8 cellular contexts compared by ENCODE assay signal in the genomic region with DNA sequence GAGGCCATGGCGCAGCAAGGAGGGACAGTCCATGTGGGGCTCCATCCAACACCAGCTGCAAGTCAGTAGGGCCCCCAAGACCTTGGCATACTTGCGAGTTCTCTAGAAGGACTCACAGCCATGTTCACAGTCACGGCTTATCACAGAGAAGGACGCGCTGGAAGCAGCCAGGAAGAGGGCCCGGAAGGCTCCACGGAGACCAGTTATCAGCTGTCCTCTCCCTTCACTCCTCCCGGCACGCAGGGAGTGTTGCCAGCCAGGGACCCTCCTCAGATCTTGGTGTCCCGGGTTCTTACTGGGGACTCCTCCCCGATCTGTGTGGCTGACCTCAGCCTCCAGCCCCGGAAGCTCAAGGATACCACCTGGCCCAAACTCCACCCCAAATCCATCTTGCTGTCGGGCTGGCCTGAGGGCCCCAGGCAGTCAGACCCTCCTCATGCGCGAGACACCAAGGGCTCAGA.
A peak's percentile ranks its signal among the peaks of the same experiment; 100 is the strongest.
DNase-seq lines count a peak whose midpoint lies in the region; ATAC-seq and TF ChIP-seq lines count a peak whose summit lies in the region.

No MANE protein-coding gene starts in this region.

- no peaks in the 10 kb centered on the region for H3K9me2 ChIP-seq in GM23338 (ENCODE audit: insufficient read depth)

- intact Hi-C loops in gastrocnemius medialis (cut with DNase I; ENCODE audit: low total_unique reads), result no loop called here

- peak overlapping the region; percentile 13 for H2AFZ ChIP-seq in GM23338

- H3K4me2 ChIP-seq in GM23338, result peak overlapping the region; percentile 81

- DNase-seq in GM23338 (ENCODE audit: low spot score), result peak; percentile 30
- no peak for DNase-seq in adipocyte (ENCODE audit: low read depth)
- DNase-seq in iPS DF 6.9 (ENCODE audit: low read depth, low spot score), result no peak
- no peak for DNase-seq in gastrocnemius medialis
- no peak for DNase-seq in germinal center (ENCODE audit: low spot score)

- H3K4me1 Mint-ChIP-seq in GM23338, result peaks cover 10% of the 10 kb centered on the region

- H3K4me3 ChIP-seq in GM23338 (peak overlapping the region; percentile 52), adipocyte (ENCODE audit: low read length) (peak overlapping the region; percentile 72), iPS DF 6.9 (ENCODE audit: low read length) (peak overlapping the region; percentile 20; the same call in 1 of the 2 replicates), gastrocnemius medialis (peak overlapping the region; percentile 24 to 50 (median 44))

- in situ Hi-C loops in gastrocnemius medialis (cut with MboI; ENCODE audit: low sequenced_read_pairs in 4 of 4), result no loop called here

- H3K27me3 Mint-ChIP-seq in GM23338 (ENCODE audit: insufficient read depth, low read depth, poor library complexity), result peaks cover 17% of the 10 kb centered on the region

- ATAC-seq in GM23338, result peak; percentile 20
- ATAC-seq in gastrocnemius medialis, result peak; percentile 38 to 39
- no peak for ATAC-seq in HG02642 (IDR thresholded peaks at IDR 0.05; ENCODE audit: poor library complexity, unreplicated experiment)
- no peak for ATAC-seq in HG03097 (IDR thresholded peaks at IDR 0.05; ENCODE audit: low FRiP score, unreplicated experiment)
- no peak for ATAC-seq in HG02623 (IDR thresholded peaks at IDR 0.05; ENCODE audit: unreplicated experiment)

- H3K27ac ChIP-seq in GM23338 (ENCODE audit: low read depth) (no peak overlapping the region), iPS DF 6.9 (ENCODE audit: low read length) (no peak overlapping the region), gastrocnemius medialis (no peak overlapping the region)

- H3K9me3 ChIP-seq in adipocyte (ENCODE audit: control insufficient read depth, low read length) (no peaks in the 10 kb centered on the region), iPS DF 6.9 (ENCODE audit: control insufficient read depth, insufficient read depth, low read length) (no peaks in the 10 kb centered on the region), gastrocnemius medialis (no peaks in the 10 kb centered on the region)

- H3K27me3 ChIP-seq in GM23338 (ENCODE audit: insufficient read depth), result peaks cover 9% of the 10 kb centered on the region; the same call in 1 of the 2 replicates
- no peaks in the 10 kb centered on the region for H3K27me3 ChIP-seq in adipocyte (replicated peaks; ENCODE audit: control insufficient read depth, insufficient read depth, low read length)
- no peaks in the 10 kb centered on the region; the same call in 1 of the 2 replicates for H3K27me3 ChIP-seq in iPS DF 6.9 (ENCODE audit: control insufficient read depth, insufficient read depth, low read length)
- H3K27me3 ChIP-seq in gastrocnemius medialis, result no peaks in the 10 kb centered on the region

- 0 out of 2 replicates have a peak, but pooled peaks cover 6% of the 10 kb centered on the region for H3F3A ChIP-seq in GM23338 (replicated peaks; ENCODE audit: low read depth)

- H3K79me2 ChIP-seq in GM23338 (replicated peaks; ENCODE audit: insufficient read depth), result no peaks in the 10 kb centered on the region

- H3K9ac ChIP-seq in adipocyte (ENCODE audit: low read length), result peak overlapping the region; percentile 70

- H3K36me3 ChIP-seq in GM23338 (ENCODE audit: insufficient read depth) (no peaks in the 10 kb centered on the region), adipocyte (ENCODE audit: control insufficient read depth, insufficient read depth, low read length, severe bottlenecking) (no peaks in the 10 kb centered on the region), iPS DF 6.9 (ENCODE audit: control insufficient read depth, insufficient read depth, low read length) (no peaks in the 10 kb centered on the region), gastrocnemius medialis (no peaks in the 10 kb centered on the region)

- no peaks in the 10 kb centered on the region for H4K20me1 ChIP-seq in GM23338 (replicated peaks; ENCODE audit: insufficient read depth)

- WGBS in iPS DF 6.9 (ENCODE audit: insufficient coverage, insufficient read length), result no CpG with 5 or more reads among the region's 15 CpGs

- no peak for TF ChIP-seq POLR2A in gastrocnemius medialis (IDR thresholded peaks at IDR 0.05)

- peaks cover 7% of the 10 kb centered on the region for H3K36me3 Mint-ChIP-seq in GM23338 (ENCODE audit: low read depth)

- TF ChIP-seq CTCF in GM23338 (conservative IDR thresholded peaks at IDR 0.05; ENCODE audit: low read depth in 2 of 2) (no peak), gastrocnemius medialis (IDR thresholded peaks at IDR 0.05 in 4 of 5, conservative IDR thresholded peaks at IDR 0.05 in 1 of 5) (no peak)

- H3K4me3 Mint-ChIP-seq in GM23338, result peak overlapping the region; percentile 42

- H3K4me1 ChIP-seq in GM23338 (ENCODE audit: insufficient read depth), result no peaks in the 10 kb centered on the region; the same call in 1 of the 2 replicates
- peaks cover 8% of the 10 kb centered on the region for H3K4me1 ChIP-seq in adipocyte (ENCODE audit: control insufficient read depth, insufficient read depth, low read length)
- peaks cover 4% of the 10 kb centered on the region for H3K4me1 ChIP-seq in iPS DF 6.9 (ENCODE audit: control insufficient read depth, insufficient read depth, low read length)
- H3K4me1 ChIP-seq in gastrocnemius medialis, result no peaks in the 10 kb centered on the region

- H3K27ac Mint-ChIP-seq in GM23338, result no peak overlapping the region

- H3K9me3 Mint-ChIP-seq in GM23338, result peaks cover 3% of the 10 kb centered on the region

TF ChIP-seq in GM23338, 12 proteins besides CTCF, POLR2A, EP300 and RAD21:
- TF ChIP-seq JUNB (IDR thresholded peaks at IDR 0.05; ENCODE audit: unreplicated experiment), result no peak
- no peak for TF ChIP-seq CREB1 (CRISPR knock-in tag; IDR thresholded peaks at IDR 0.05; ENCODE audit: low read depth)

Comparison
In these comparisons a context has a peak if more than half of its experiments do, and no peak if none do; other contexts are left out.
1. ATAC-seq: peak in GM23338 (single experiment) and gastrocnemius medialis (2 of 2); none in HG02642 (single experiment), HG03097 (single experiment) and HG02623 (single experiment).
2. H3K4me3 ChIP-seq: peak in every context shown above with its lines; median percentile 72 in adipocyte; 52 in GM23338; 44 in gastrocnemius medialis; 20 in iPS DF 6.9.